13 cellular contexts compared by ENCODE assay signal in the genomic region with DNA sequence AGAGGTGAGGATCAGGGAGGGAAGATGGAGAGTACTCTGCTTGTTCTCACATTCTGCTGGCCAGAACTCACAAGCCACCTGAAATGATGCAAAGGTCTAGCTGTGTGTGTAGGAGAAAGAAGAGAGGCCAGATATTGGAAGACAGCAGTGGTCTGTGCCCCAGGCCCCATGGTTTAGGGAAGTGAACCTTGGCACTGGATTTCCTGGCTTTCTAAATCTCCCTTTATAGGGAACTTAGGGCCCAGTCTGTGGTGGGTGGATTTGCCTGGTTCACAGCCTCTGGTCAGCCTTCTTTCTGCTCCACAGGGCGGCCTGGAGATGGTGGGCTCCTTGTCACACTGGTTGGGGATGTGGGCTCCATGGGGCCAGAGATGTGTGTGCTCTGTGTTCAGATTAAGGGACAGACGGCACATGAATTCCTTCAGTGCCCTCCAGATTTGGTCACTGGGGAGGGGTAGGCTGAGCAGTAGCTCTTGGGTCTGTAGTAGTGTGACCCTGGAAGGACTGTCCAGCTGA. TPM values are rescaled to one million over a fixed set of nuclear protein-coding genes. Genes with fewer than 3 reads are reported as not detected.
DNase-seq lines count a peak whose midpoint lies in the region; ATAC-seq and TF ChIP-seq lines count a peak whose summit lies in the region.
"Had no signal": no experiment of that assay in that cellular context is flagged by ENCODE, and none has a peak within 500 bp of the region (broad histone marks: within the 10 kb centered on the region; RNA-seq: fewer than 3 reads in every experiment).

No MANE protein-coding gene starts in this region.

- TF ChIP-seq CTCF in chondrocyte (IDR thresholded peaks at IDR 0.05) = no peak

- H3K27ac Mint-ChIP-seq in activated naive CD8-positive, alpha-beta T cell = peak overlapping the region; percentile 93
- no peak overlapping the region for H3K27ac Mint-ChIP-seq in activated naive CD8-positive, alpha-beta T cell treated with anti-CD3 and anti-CD28 coated beads, Interleukin-2, amount 50 U/mL, for 24 hours
- no peak overlapping the region for H3K27ac Mint-ChIP-seq in chondrocyte (ENCODE audit: unreplicated experiment)

- H3K4me3 Mint-ChIP-seq in activated naive CD8-positive, alpha-beta T cell = no peak overlapping the region
- no peak overlapping the region for H3K4me3 Mint-ChIP-seq in activated naive CD8-positive, alpha-beta T cell treated with anti-CD3 and anti-CD28 coated beads, Interleukin-2, amount 50 U/mL, for 24 hours
- H3K4me3 Mint-ChIP-seq in chondrocyte (ENCODE audit: unreplicated experiment) = no peak overlapping the region
- H3K4me3 Mint-ChIP-seq: activated CD4-positive, alpha-beta T cell treated with anti-CD3 and anti-CD28 coated beads for 36 hours had no signal

- no peak for DNase-seq in activated naive CD8-positive, alpha-beta T cell treated with anti-CD3 and anti-CD28 coated beads, Interleukin-2, amount 50 U/mL, for 24 hours
- DNase-seq in NOMO-1 treated with DMSO at 0.1 percent for 48 hours (lab: John Stamatoyannopoulos, UW; ENCODE audit: unreplicated experiment) = peak; percentile 85
- DNase-seq in chondrocyte (ENCODE audit: low spot score) = peak; percentile 43
- peak in 2 of 49 donors; percentile 7 to 34 for DNase-seq in substantia nigra (lab: John Stamatoyannopoulos, UW)
- no peak for DNase-seq in islet precursor cell
- DNase-seq in NCI-H2081 treated with DMSO at 0.1 percent for 48 hours (lab: John Stamatoyannopoulos, UW) = no peak
- no peak for DNase-seq in T1000 (lab: John Stamatoyannopoulos, UW)
- DNase-seq: activated CD4-positive, alpha-beta T cell treated with anti-CD3 and anti-CD28 coated beads for 36 hours; activated effector memory CD4-positive, alpha-beta T cell treated with Interleukin-2 at 50 U/mL for 16 hours; DMS79 treated with DMSO at 0.1 percent for 48 hours; effector memory CD4-positive, alpha-beta T cell; NCI-H1417 had no signal

- no peak for ATAC-seq in activated naive CD8-positive, alpha-beta T cell treated with anti-CD3 and anti-CD28 coated beads, Interleukin-2, amount 50 U/mL, for 24 hours
- ATAC-seq: activated CD4-positive, alpha-beta T cell treated with anti-CD3 and anti-CD28 coated beads for 36 hours had no signal

- H3K27me3 Mint-ChIP-seq in activated naive CD8-positive, alpha-beta T cell = no peaks in the 10 kb centered on the region
- H3K27me3 Mint-ChIP-seq in activated naive CD8-positive, alpha-beta T cell treated with anti-CD3 and anti-CD28 coated beads, Interleukin-2, amount 50 U/mL, for 24 hours = no peaks in the 10 kb centered on the region
- no peaks in the 10 kb centered on the region for H3K27me3 Mint-ChIP-seq in chondrocyte (ENCODE audit: low read depth)
- H3K27me3 Mint-ChIP-seq: activated CD4-positive, alpha-beta T cell treated with anti-CD3 and anti-CD28 coated beads for 36 hours had no signal

- H3K27ac ChIP-seq in substantia nigra (ENCODE audit: low read depth, low read length, poor library complexity, severe bottlenecking) = peak overlapping the region; percentile 14

- H3K36me3 Mint-ChIP-seq in activated naive CD8-positive, alpha-beta T cell = peaks cover 5% of the 10 kb centered on the region
- no peaks in the 10 kb centered on the region for H3K36me3 Mint-ChIP-seq in activated naive CD8-positive, alpha-beta T cell treated with anti-CD3 and anti-CD28 coated beads, Interleukin-2, amount 50 U/mL, for 24 hours (ENCODE audit: low read depth)
- no peaks in the 10 kb centered on the region for H3K36me3 Mint-ChIP-seq in chondrocyte (ENCODE audit: low read depth)

- H3K4me1 Mint-ChIP-seq in activated naive CD8-positive, alpha-beta T cell (ENCODE audit: low read depth) = peaks cover 90% of the 10 kb centered on the region
- peaks cover 73% of the 10 kb centered on the region for H3K4me1 Mint-ChIP-seq in activated naive CD8-positive, alpha-beta T cell treated with anti-CD3 and anti-CD28 coated beads, Interleukin-2, amount 50 U/mL, for 24 hours
- H3K4me1 Mint-ChIP-seq in chondrocyte (ENCODE audit: low read depth) = no peaks in the 10 kb centered on the region

- no peaks in the 10 kb centered on the region for H3K9me3 Mint-ChIP-seq in activated naive CD8-positive, alpha-beta T cell (ENCODE audit: low read depth)
- H3K9me3 Mint-ChIP-seq in activated naive CD8-positive, alpha-beta T cell treated with anti-CD3 and anti-CD28 coated beads, Interleukin-2, amount 50 U/mL, for 24 hours = no peaks in the 10 kb centered on the region
- H3K9me3 Mint-ChIP-seq in chondrocyte (ENCODE audit: low read depth) = no peaks in the 10 kb centered on the region

RNA-seq across cellular contexts. Expression of gene SH2D4B, which starts 9.5 kb away (rescaled TPM):
- 0.07 TPM in 1 of 3 replicates, not detected in the others for total RNA-seq in chondrocyte

Comparison
In these comparisons a context has a peak if more than half of its experiments do, and no peak if none do; other contexts are left out.
1. DNase-seq: peak in NOMO-1 treated with DMSO at 0.1 percent for 48 hours (single experiment) and chondrocyte (single experiment); none in activated naive CD8-positive, alpha-beta T cell treated with anti-CD3 and anti-CD28 coated beads, Interleukin-2, amount 50 U/mL, for 24 hours (single experiment), islet precursor cell (single experiment), NCI-H2081 treated with DMSO at 0.1 percent for 48 hours (single experiment) and T1000 (single experiment).